Comparison of ENCODE assay signal across 8 cellular contexts in the genomic region with DNA sequence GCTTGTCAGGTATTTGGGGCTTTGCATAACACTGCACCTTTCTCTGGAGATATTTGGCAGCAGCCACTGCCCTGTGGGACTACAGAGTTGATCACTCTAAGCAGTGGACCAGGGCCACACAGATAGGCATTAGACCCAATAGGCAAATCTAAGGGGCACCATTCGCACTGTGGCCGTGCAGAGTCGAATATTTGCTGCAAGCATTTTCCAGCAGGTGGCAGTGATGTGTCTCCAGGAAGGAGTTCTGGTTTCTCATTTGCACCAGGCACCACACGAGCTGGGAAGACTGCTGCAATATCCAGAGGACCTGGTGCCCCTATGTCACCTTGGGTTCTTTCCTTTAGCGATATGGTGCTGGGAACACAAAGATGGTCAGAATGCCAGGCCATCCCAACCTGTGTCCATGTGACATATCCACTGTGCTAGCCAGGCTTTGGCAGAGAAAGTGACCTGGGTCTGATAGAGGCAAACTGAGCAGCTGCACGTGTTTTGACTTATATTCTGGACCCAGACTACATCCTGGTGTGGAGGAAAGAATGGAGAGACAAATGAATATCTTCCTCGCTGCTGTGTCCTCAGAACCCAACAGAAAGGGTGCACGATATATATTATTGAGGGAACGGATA.
DNase-seq lines count a peak whose midpoint lies in the region; ATAC-seq and TF ChIP-seq lines count a peak whose summit lies in the region.

No MANE protein-coding gene starts in this region.

- peak; percentile 40 for DNase-seq in activated CD4-positive, alpha-beta T cell treated with anti-CD3 and anti-CD28 coated beads, Interleukin-2, amount 10 ng/mL, durations not matched to agents 7 days and 5 days
- no peak for DNase-seq in activated CD4-positive, alpha-beta T cell treated with anti-CD3 and anti-CD28 coated beads, Interleukin-2, amount 50 U/mL, for 1 hour
- DNase-seq in NAMALWA (ENCODE audit: low spot score) = peak; percentile 55
- peak; percentile 49 for DNase-seq in activated CD8-positive, alpha-beta T cell treated with anti-CD3 and anti-CD28 coated beads for 36 hours
- DNase-seq in left ventricle myocardium superior = no peak
- DNase-seq in stimulated activated CD4-positive, alpha-beta T cell treated with anti-CD3 and anti-CD28 coated beads, Interleukin-1b, Interleukin-23, amount 100 ng/mL, for 48 hours = peak; percentile 10

- H3K27me3 Mint-ChIP-seq in activated CD4-positive, alpha-beta T cell treated with anti-CD3 and anti-CD28 coated beads, Interleukin-2, amount 10 ng/mL, durations not matched to agents 7 days and 5 days = peaks cover 5% of the 10 kb centered on the region
- peaks cover 3% of the 10 kb centered on the region for H3K27me3 Mint-ChIP-seq in activated CD8-positive, alpha-beta T cell treated with anti-CD3 and anti-CD28 coated beads for 36 hours

- ATAC-seq in activated CD8-positive, alpha-beta T cell treated with anti-CD3 and anti-CD28 coated beads for 36 hours = no peak
- peak; percentile 63 for ATAC-seq in left ventricle myocardium superior
- no peak for ATAC-seq in GM21526 (IDR thresholded peaks at IDR 0.05; ENCODE audit: low FRiP score, unreplicated experiment)
- ATAC-seq in HG03342 (IDR thresholded peaks at IDR 0.05; ENCODE audit: unreplicated experiment) = no peak

- H3K4me3 Mint-ChIP-seq in activated CD4-positive, alpha-beta T cell treated with anti-CD3 and anti-CD28 coated beads, Interleukin-2, amount 10 ng/mL, durations not matched to agents 7 days and 5 days = no peak overlapping the region
- no peak overlapping the region for H3K4me3 Mint-ChIP-seq in activated CD8-positive, alpha-beta T cell treated with anti-CD3 and anti-CD28 coated beads for 36 hours

- TF ChIP-seq CTCF in activated CD8-positive, alpha-beta T cell treated with anti-CD3 and anti-CD28 coated beads for 36 hours (IDR thresholded peaks at IDR 0.05) = peak; percentile 56

- no peaks in the 10 kb centered on the region for H3K36me3 Mint-ChIP-seq in activated CD4-positive, alpha-beta T cell treated with anti-CD3 and anti-CD28 coated beads, Interleukin-2, amount 10 ng/mL, durations not matched to agents 7 days and 5 days (ENCODE audit: low read depth)
- no peaks in the 10 kb centered on the region for H3K36me3 Mint-ChIP-seq in activated CD8-positive, alpha-beta T cell treated with anti-CD3 and anti-CD28 coated beads for 36 hours (ENCODE audit: low read depth)

- POLR2A ChIA-PET in activated CD4-positive, alpha-beta T cell treated with anti-CD3 and anti-CD28 coated beads, Interleukin-2, amount 10 ng/mL, durations not matched to agents 7 days and 5 days (lab: Charles Lee) = no interaction called here
- POLR2A ChIA-PET in activated CD8-positive, alpha-beta T cell treated with anti-CD3 and anti-CD28 coated beads for 36 hours (lab: Charles Lee) = no interaction called here

- CTCF ChIA-PET in activated CD4-positive, alpha-beta T cell treated with anti-CD3 and anti-CD28 coated beads, Interleukin-2, amount 10 ng/mL, durations not matched to agents 7 days and 5 days (lab: Charles Lee) = no interaction called here
- CTCF ChIA-PET in activated CD8-positive, alpha-beta T cell treated with anti-CD3 and anti-CD28 coated beads for 36 hours (lab: Charles Lee) = interaction anchor here (0.7 to 2.1 kb wide), 2 partner anchors 188 to 238 kb away, joined by 3 to 10 read pairs; no protein-coding TSS in a partner anchor

- H3K9me3 Mint-ChIP-seq in activated CD4-positive, alpha-beta T cell treated with anti-CD3 and anti-CD28 coated beads, Interleukin-2, amount 10 ng/mL, durations not matched to agents 7 days and 5 days = no peaks in the 10 kb centered on the region
- H3K9me3 Mint-ChIP-seq in activated CD8-positive, alpha-beta T cell treated with anti-CD3 and anti-CD28 coated beads for 36 hours = peaks cover 4% of the 10 kb centered on the region

- intact Hi-C loops in activated CD8-positive, alpha-beta T cell treated with anti-CD3 and anti-CD28 coated beads for 36 hours (cut with micrococcal nuclease) = no loop called here
- intact Hi-C loops in left ventricle myocardium superior (cut with micrococcal nuclease) = no loop called here

- H3K27ac Mint-ChIP-seq in activated CD4-positive, alpha-beta T cell treated with anti-CD3 and anti-CD28 coated beads, Interleukin-2, amount 10 ng/mL, durations not matched to agents 7 days and 5 days = no peak overlapping the region
- no peak overlapping the region for H3K27ac Mint-ChIP-seq in activated CD8-positive, alpha-beta T cell treated with anti-CD3 and anti-CD28 coated beads for 36 hours

- no peaks in the 10 kb centered on the region for H3K4me1 Mint-ChIP-seq in activated CD4-positive, alpha-beta T cell treated with anti-CD3 and anti-CD28 coated beads, Interleukin-2, amount 10 ng/mL, durations not matched to agents 7 days and 5 days
- no peaks in the 10 kb centered on the region for H3K4me1 Mint-ChIP-seq in activated CD8-positive, alpha-beta T cell treated with anti-CD3 and anti-CD28 coated beads for 36 hours (ENCODE audit: low read depth)

Comparison
In these comparisons a context has a peak if more than half of its experiments do, and no peak if none do; other contexts are left out.
1. DNase-seq: peak in activated CD4-positive, alpha-beta T cell treated with anti-CD3 and anti-CD28 coated beads, Interleukin-2, amount 10 ng/mL, durations not matched to agents 7 days and 5 days (single experiment), NAMALWA (single experiment), activated CD8-positive, alpha-beta T cell treated with anti-CD3 and anti-CD28 coated beads for 36 hours (single experiment) and stimulated activated CD4-positive, alpha-beta T cell treated with anti-CD3 and anti-CD28 coated beads, Interleukin-1b, Interleukin-23, amount 100 ng/mL, for 48 hours (single experiment); none in activated CD4-positive, alpha-beta T cell treated with anti-CD3 and anti-CD28 coated beads, Interleukin-2, amount 50 U/mL, for 1 hour (single experiment) and left ventricle myocardium superior (single experiment).